Comparison of ENCODE assay signal across 8 cellular contexts in genomic region chr14:36319899-36320209, GRCh38. TPM values are rescaled to one million over a fixed set of nuclear protein-coding genes. Genes with fewer than 3 reads are reported as not detected.
DNase-seq lines count a peak whose midpoint lies in the region; ATAC-seq and TF ChIP-seq lines count a peak whose summit lies in the region.

No MANE protein-coding gene starts in this region.

- no peak for TF ChIP-seq POLR2A in esophagus squamous epithelium (IDR thresholded peaks at IDR 0.05)
- no peak for TF ChIP-seq POLR2A in prostate gland (IDR thresholded peaks at IDR 0.05)

- WGBS in esophagus squamous epithelium, 2 donors, result 0 to 2% methylated on average over 11 of the region's 11 CpGs
- under 1% methylated on average over 11 of the region's 11 CpGs for WGBS in prostate gland

- H2AFZ ChIP-seq in PC-9, result peak overlapping the region; percentile 99

- H4K20me1 ChIP-seq in PC-9 (ENCODE audit: insufficient read depth), result no peaks in the 10 kb centered on the region

- peaks cover 52% of the 10 kb centered on the region for H3K79me2 ChIP-seq in PC-9 (ENCODE audit: low read depth)

- H3K36me3 ChIP-seq in PC-9 (ENCODE audit: low read depth) (no peaks in the 10 kb centered on the region), esophagus squamous epithelium (no peaks in the 10 kb centered on the region), prostate gland (no peaks in the 10 kb centered on the region)

- peak; percentile 36 for ATAC-seq in GM19455 (IDR thresholded peaks at IDR 0.05; ENCODE audit: unreplicated experiment)
- ATAC-seq in GM21717 (IDR thresholded peaks at IDR 0.05; ENCODE audit: unreplicated experiment), result no peak

- H3K9me3 ChIP-seq in PC-9 (ENCODE audit: insufficient read depth, low read depth) (no peaks in the 10 kb centered on the region), esophagus squamous epithelium (no peaks in the 10 kb centered on the region), prostate gland (no peaks in the 10 kb centered on the region)

- H3K27ac ChIP-seq in PC-9 (peak overlapping the region; percentile 21; the same call in 1 of the 2 replicates), esophagus squamous epithelium (peak overlapping the region; percentile 87 to 94 (median 92)), prostate gland (peak overlapping the region; percentile 83 to 87)

- POLR2A ChIA-PET in PC-9 (lab: Charles Lee; ENCODE audit: unreplicated experiment), result interaction anchor here (0.6 kb wide), 2 partner anchors 66 to 1218 kb away, joined by 4 read pairs; no protein-coding TSS in a partner anchor

- DNase-seq in PC-9 (no peak), esophagus squamous epithelium (lab: John Stamatoyannopoulos, UW) (no peak), prostate gland (ENCODE audit: low spot score) (no peak), NCI-H69 (lab: John Stamatoyannopoulos, UW) (no peak), head of caudate nucleus (no peak), midbrain (lab: John Stamatoyannopoulos, UW) (no peak)

- CTCF ChIA-PET in PC-9 (lab: Charles Lee), result no interaction called here

- TF ChIP-seq CTCF in PC-9 (conservative IDR thresholded peaks at IDR 0.05) (no peak), esophagus squamous epithelium (IDR thresholded peaks at IDR 0.05) (no peak), prostate gland (IDR thresholded peaks at IDR 0.05) (no peak)

- H3F3A ChIP-seq in PC-9 (ENCODE audit: insufficient read depth, low read depth), result no peaks in the 10 kb centered on the region

- intact Hi-C loops in PC-9 (cut with micrococcal nuclease; ENCODE audit: unreplicated experiment) (no loop called here), esophagus squamous epithelium (cut with DNase I) (no loop called here), prostate gland (cut with DNase I) (no loop called here), head of caudate nucleus (cut with DNase I) (no loop called here)

- H3K27me3 ChIP-seq in PC-9 (ENCODE audit: insufficient read depth, low read depth) (no peaks in the 10 kb centered on the region), esophagus squamous epithelium (peaks cover 0 to 26% (median 0%) of the 10 kb centered on the region in 4 donors), prostate gland (replicated peaks; ENCODE audit: insufficient read depth) (no peaks in the 10 kb centered on the region)

- H3K4me1 ChIP-seq in PC-9 (replicated peaks; ENCODE audit: insufficient read depth) (peaks cover 24% of the 10 kb centered on the region), esophagus squamous epithelium (peaks cover 0 to 42% (median 8%) of the 10 kb centered on the region in 3 donors), prostate gland (replicated peaks) (no peaks in the 10 kb centered on the region)

- H3K4me2 ChIP-seq in PC-9, result peak overlapping the region; percentile 84

- no peaks in the 10 kb centered on the region for H3K9me2 ChIP-seq in PC-9 (ENCODE audit: insufficient read depth)

- BruUV-seq in PC-9 (replicated peaks; lab: Mats Ljungman, UMichigan), result no TSS peak

- H3K4me3 ChIP-seq in PC-9, result peak overlapping the region; percentile 90
- peak overlapping the region; percentile 68 to 93 (median 89) for H3K4me3 ChIP-seq in esophagus squamous epithelium
- H3K4me3 ChIP-seq in prostate gland, result peak overlapping the region; percentile 71 to 83

RNA-seq across cellular contexts. Expression of gene MBIP, which starts 0.6 kb away (rescaled TPM):
- 13.8 and 15.2 TPM in 2 replicates for total RNA-seq in PC-9 (2021)
- total RNA-seq in esophagus squamous epithelium, result 10 to 100 TPM in 1 of 4 donors, 1 to 10 TPM in 3; 5.2 to 14.7 (median 9.3) TPM
- 10 to 100 TPM; 15.0 to 17.7 TPM for total RNA-seq in prostate gland

Comparison
In these comparisons a context has a peak if more than half of its experiments do, and no peak if none do; other contexts are left out.
1. H3K27ac ChIP-seq: peak in every context shown above with its lines; median percentile 92 in esophagus squamous epithelium; 85 in prostate gland; 21 in PC-9.